8 cellular contexts compared by ENCODE assay signal in genomic region chr10:110226555-110226925, GRCh38. TPM values are rescaled to one million over a fixed set of nuclear protein-coding genes. Genes with fewer than 3 reads are reported as not detected.
A peak's percentile ranks its signal among the peaks of the same experiment; 100 is the strongest.
DNase-seq lines count a peak whose midpoint lies in the region; ATAC-seq, FAIRE-seq and TF ChIP-seq lines count a peak whose summit lies in the region.

No MANE protein-coding gene starts in this region.

- CTCF ChIA-PET in activated B cell treated with CpG ODN at 0.5 μM for 24 hours (lab: Charles Lee) = no interaction called here

- H3K9me3 ChIP-seq in spleen = no peaks in the 10 kb centered on the region

- H3K4me3 ChIP-seq in bronchial epithelial cell (ENCODE audit: low read depth, low read length) (peak overlapping the region; percentile 86), spleen (peak overlapping the region; percentile 86 to 97 (median 94))

- WGBS in spleen, 5 donors = 0 to 3% (median 1%) methylated on average over 11 to 33 of the region's 35 CpGs

- H3K27me3 Mint-ChIP-seq in activated B cell treated with CpG ODN at 0.5 μM for 24 hours = no peaks in the 10 kb centered on the region
- peaks cover 5 to 19% (median 18%) of the 10 kb centered on the region in 3 donors for H3K27me3 Mint-ChIP-seq in immature natural killer cell (ENCODE audit: low read depth in 3 of 3)

- peaks cover 25% of the 10 kb centered on the region for H3K4me1 Mint-ChIP-seq in activated B cell treated with CpG ODN at 0.5 μM for 24 hours
- H3K4me1 Mint-ChIP-seq in immature natural killer cell = peaks cover 20 to 25% of the 10 kb centered on the region in 2 donors

- peak overlapping the region; percentile 96 for H3K27ac Mint-ChIP-seq in activated B cell treated with CpG ODN at 0.5 μM for 24 hours
- H3K27ac Mint-ChIP-seq in immature natural killer cell = peak overlapping the region; percentile 40 to 93 (median 90)

- H3K27me3 ChIP-seq in bronchial epithelial cell (ENCODE audit: control insufficient read depth, insufficient read depth, low read length) (no peaks in the 10 kb centered on the region), spleen (replicated peaks in 1 of 7) (no peaks in the 10 kb centered on the region)

- TF ChIP-seq CTCF in GM10266 (IDR thresholded peaks at IDR 0.05; ENCODE audit: control insufficient read depth, insufficient read depth, low read depth, missing control alignments) = no peak
- no peak for TF ChIP-seq CTCF in activated B cell treated with CpG ODN at 0.5 μM for 24 hours (IDR thresholded peaks at IDR 0.05)
- TF ChIP-seq CTCF in bronchial epithelial cell (IDR thresholded peaks at IDR 0.05; ENCODE audit: insufficient read depth, low read length, severe bottlenecking) = no peak
- no peak for TF ChIP-seq CTCF in spleen (IDR thresholded peaks at IDR 0.05 in 8 of 11, conservative IDR thresholded peaks at IDR 0.05 in 3 of 11)

- H3K36me3 Mint-ChIP-seq in activated B cell treated with CpG ODN at 0.5 μM for 24 hours (ENCODE audit: low read depth) (peaks cover 11% of the 10 kb centered on the region), immature natural killer cell (peaks cover 0 to 5% (median 0%) of the 10 kb centered on the region in 3 donors)

- peak overlapping the region; percentile 82 to 98 (median 96) for H3K27ac ChIP-seq in spleen

- H3K36me3 ChIP-seq in bronchial epithelial cell (ENCODE audit: control insufficient read depth, insufficient read depth, low read length) = peaks cover 2% of the 10 kb centered on the region
- H3K36me3 ChIP-seq in spleen = peaks cover 0 to 25% (median 4%) of the 10 kb centered on the region in 6 donors

- ATAC-seq in activated B cell treated with CpG ODN at 0.5 μM for 24 hours (ENCODE audit: low read depth) (peak; percentile 63), HG02610 (IDR thresholded peaks at IDR 0.05; ENCODE audit: unreplicated experiment) (no peak), HG02642 (IDR thresholded peaks at IDR 0.05; ENCODE audit: poor library complexity, unreplicated experiment) (no peak)

- intact Hi-C loops in activated B cell treated with CpG ODN at 0.5 μM for 24 hours (cut with micrococcal nuclease) = loop anchor here (1.0 to 5.0 kb wide), 11 partner anchors 15 to 692 kb away; partner anchors contain the start of genes ADD3, BBIP1, DUSP5 and SHOC2
- intact Hi-C loops in spleen (cut with DNase I; ENCODE audit: low total_unique reads) = no loop called here

- POLR2A ChIA-PET in activated B cell treated with CpG ODN at 0.5 μM for 24 hours (lab: Charles Lee) = interaction anchor here (0.6 to 2.1 kb wide), 9 partner anchors 14 to 280 kb away, joined by 3 to 19 read pairs (median 4); partner anchors contain the start of genes ADD3 and SMNDC1

- no peak for TF ChIP-seq POLR2A in spleen (IDR thresholded peaks at IDR 0.05)

- H3K4me3 Mint-ChIP-seq in activated B cell treated with CpG ODN at 0.5 μM for 24 hours (peak overlapping the region; percentile 97), immature natural killer cell (peak overlapping the region; percentile 88 to 95 (median 93))

- H3K9me3 Mint-ChIP-seq in activated B cell treated with CpG ODN at 0.5 μM for 24 hours (no peaks in the 10 kb centered on the region), immature natural killer cell (no peaks in the 10 kb centered on the region)

- DNase-seq in GM10266 (ENCODE audit: extremely low spot score) = peak; percentile 92
- DNase-seq in NCI-H2029 treated with DMSO at 0.1 percent for 48 hours (lab: John Stamatoyannopoulos, UW) = peak; percentile 15
- peak; percentile 82 for DNase-seq in activated B cell treated with CpG ODN at 0.5 μM for 24 hours
- peak; percentile 55 for DNase-seq in bronchial epithelial cell (ENCODE audit: low read depth)
- peak; percentile 77 to 82 (median 78) for DNase-seq in immature natural killer cell
- DNase-seq in spleen = no peak

- no peak for FAIRE-seq in bronchial epithelial cell (lab: Jason Lieb, UNC)

- H3K4me1 ChIP-seq in spleen = peaks cover 8 to 44% (median 27%) of the 10 kb centered on the region in 6 donors

RNA-seq across cellular contexts. Expression of gene MXI1, which starts 19.1 kb away (rescaled TPM):
- total RNA-seq in activated B cell treated with CpG ODN at 0.5 μM for 24 hours (8.2 and 8.5 TPM in 2 replicates), bronchial epithelial cell (26.5 and 48.7 TPM in 2 replicates), spleen (10 to 100 TPM; 10.6 to 49.4 (median 20.7) TPM)
- polyA plus RNA-seq in immature natural killer cell (10 to 100 TPM in 1 of 3 donors, 1 to 10 TPM in 2; 7.1 to 11.4 (median 9.7) TPM), spleen (1 to 10 TPM; 6.8 to 9.8 (median 8.8) TPM)
